8 cellular contexts compared by ENCODE assay signal in the genomic region with DNA sequence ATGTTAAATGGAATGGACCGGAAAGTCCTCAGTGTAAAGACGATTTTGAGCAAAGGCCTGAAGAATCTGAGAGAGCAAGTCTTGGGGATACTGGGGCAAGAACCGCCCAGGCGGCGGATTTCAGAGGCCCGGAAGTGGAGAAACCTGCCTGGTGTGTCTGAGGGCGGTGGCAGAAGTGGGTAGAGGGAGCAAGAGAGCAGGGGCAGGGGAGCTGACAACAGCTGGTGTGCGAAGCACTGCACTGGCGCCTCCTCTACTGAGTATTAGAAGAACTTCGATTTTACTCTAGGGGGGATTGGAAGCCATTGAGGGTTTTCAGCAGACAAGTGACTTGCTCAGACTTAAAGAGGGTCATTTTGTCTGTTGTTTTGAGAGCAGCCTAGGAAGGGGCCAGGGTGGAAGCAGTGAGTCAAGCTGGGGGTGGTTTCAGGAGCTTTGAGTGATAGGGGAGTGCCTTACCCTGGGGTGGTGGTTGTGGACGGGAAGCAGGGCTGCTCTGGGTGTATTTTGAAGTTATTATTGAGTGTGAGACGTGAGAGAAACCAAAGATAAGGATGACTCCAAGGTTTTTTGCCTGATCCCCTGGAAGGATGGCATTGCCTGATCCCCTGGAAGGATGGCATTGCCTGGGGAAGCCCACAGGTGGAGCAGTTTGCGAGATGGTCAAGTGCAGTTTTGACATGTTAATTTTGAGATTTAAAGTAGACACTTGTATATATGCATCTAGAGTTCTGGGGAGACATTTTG. TPM values are rescaled to one million over a fixed set of nuclear protein-coding genes. Genes with fewer than 3 reads are reported as not detected.
A peak's percentile ranks its signal among the peaks of the same experiment; 100 is the strongest.
DNase-seq lines count a peak whose midpoint lies in the region; ATAC-seq and TF ChIP-seq lines count a peak whose summit lies in the region.

No MANE protein-coding gene starts in this region.

- peaks cover 56% of the 10 kb centered on the region for H3K36me3 Mint-ChIP-seq in MCF 10A (ENCODE audit: insufficient read depth, unreplicated experiment)
- peaks cover 25% of the 10 kb centered on the region for H3K36me3 Mint-ChIP-seq in type B pancreatic cell

- H3K9me3 ChIP-seq in breast epithelium (no peaks in the 10 kb centered on the region), tibial artery (no peaks in the 10 kb centered on the region)

- H3K4me1 ChIP-seq in breast epithelium (no peaks in the 10 kb centered on the region), tibial artery (no peaks in the 10 kb centered on the region)

- no peaks in the 10 kb centered on the region for H3K4me1 Mint-ChIP-seq in MCF 10A (ENCODE audit: insufficient read depth, unreplicated experiment)
- H3K4me1 Mint-ChIP-seq in type B pancreatic cell (ENCODE audit: unreplicated experiment) = peaks cover 14% of the 10 kb centered on the region

- DNase-seq in MCF 10A (ENCODE audit: unreplicated experiment) (no peak), breast epithelium (ENCODE audit: low spot score in 2 of 2) (no peak), type B pancreatic cell (ENCODE audit: extremely low spot score, unreplicated experiment) (no peak), tibial artery (no peak), posterior vena cava (ENCODE audit: low spot score) (no peak), cortex of kidney (lab: John Stamatoyannopoulos, UW) (no peak)
- peak; percentile 39 for DNase-seq in central memory CD4-positive, alpha-beta T cell

- intact Hi-C loops in MCF 10A (cut with micrococcal nuclease) = loop anchor here (1.0 to 2.0 kb wide), 3 partner anchors 72 to 828 kb away; no protein-coding TSS in a partner anchor
- intact Hi-C loops in breast epithelium (cut with DNase I; ENCODE audit: low total_unique reads) = no loop called here
- intact Hi-C loops in tibial artery (cut with DNase I; ENCODE audit: low total_unique reads) = loop anchor here (5.0 kb wide), 1 partner anchor 73 kb away; no protein-coding TSS in a partner anchor
- intact Hi-C loops in posterior vena cava (cut with DNase I) = loop anchor here in 1 of 2 donors (10.0 kb wide), 1 partner anchor 70 kb away; no protein-coding TSS in a partner anchor

- H3K27ac ChIP-seq in breast epithelium (no peak overlapping the region), tibial artery (no peak overlapping the region)

- no peaks in the 10 kb centered on the region for H3K27me3 ChIP-seq in breast epithelium
- H3K27me3 ChIP-seq in tibial artery = no peaks in the 10 kb centered on the region

- H3K9me3 Mint-ChIP-seq in MCF 10A (ENCODE audit: unreplicated experiment) (no peaks in the 10 kb centered on the region), type B pancreatic cell (no peaks in the 10 kb centered on the region)

- peak overlapping the region; percentile 60 for H3K27ac Mint-ChIP-seq in MCF 10A (ENCODE audit: low read depth, unreplicated experiment)
- peak overlapping the region; percentile 58 for H3K27ac Mint-ChIP-seq in type B pancreatic cell

- H3K36me3 ChIP-seq in breast epithelium = no peaks in the 10 kb centered on the region
- peaks cover 13 to 54% (median 21%) of the 10 kb centered on the region in 3 donors for H3K36me3 ChIP-seq in tibial artery

- CTCF ChIA-PET in MCF 10A (lab: Yijun Ruan, JAX) = interaction anchor here (0.6 to 1.3 kb wide), 7 partner anchors 9 to 108 kb away, joined by 3 to 11 read pairs (median 3); no protein-coding TSS in a partner anchor

- H3K4me3 Mint-ChIP-seq in MCF 10A (ENCODE audit: unreplicated experiment) (no peak overlapping the region), type B pancreatic cell (no peak overlapping the region)

- H3K4me3 ChIP-seq in breast epithelium (no peak overlapping the region), tibial artery (no peak overlapping the region)

- H3K27me3 Mint-ChIP-seq in MCF 10A (ENCODE audit: insufficient read depth, unreplicated experiment) = no peaks in the 10 kb centered on the region
- no peaks in the 10 kb centered on the region for H3K27me3 Mint-ChIP-seq in type B pancreatic cell

- ATAC-seq in SK-N-SH treated with all-trans-retinoic acid at 6 μM for 48 hours = peak; percentile 63

- TF ChIP-seq CTCF in MCF 10A (IDR thresholded peaks at IDR 0.05; ENCODE audit: unreplicated experiment) (no peak), breast epithelium (IDR thresholded peaks at IDR 0.05) (no peak), type B pancreatic cell (conservative IDR thresholded peaks at IDR 0.05) (no peak), tibial artery (IDR thresholded peaks at IDR 0.05) (no peak)

- POLR2A ChIA-PET in MCF 10A (lab: Yijun Ruan, JAX) = interaction anchor here (0.6 kb wide), 1 partner anchor 1249 kb away, joined by 3 read pairs; no protein-coding TSS in a partner anchor

- BruUV-seq in MCF 10A (replicated peaks; lab: Mats Ljungman, UMichigan) = no TSS peak

- TF ChIP-seq POLR2A in breast epithelium (IDR thresholded peaks at IDR 0.05) = no peak

TF ChIP-seq in SK-N-SH treated with all-trans-retinoic acid at 6 μM for 48 hours, 23 proteins besides CTCF, POLR2A, EP300 and RAD21:
- TF ChIP-seq ZC3H10 (CRISPR knock-in tag; IDR thresholded peaks at IDR 0.05) (no peak), ZNF565 (CRISPR knock-in tag; conservative IDR thresholded peaks at IDR 0.05; ENCODE audit: low read depth) (no peak), ZNF70 (CRISPR knock-in tag; IDR thresholded peaks at IDR 0.05) (no peak), CREB5 (CRISPR knock-in tag; IDR thresholded peaks at IDR 0.05; ENCODE audit: low read depth) (no peak), CSDC2 (CRISPR knock-in tag; IDR thresholded peaks at IDR 0.05) (no peak), PPARA (CRISPR knock-in tag; IDR thresholded peaks at IDR 0.05; ENCODE audit: borderline replicate concordance) (no peak), BACH2 (CRISPR knock-in tag; IDR thresholded peaks at IDR 0.05; ENCODE audit: borderline replicate concordance) (no peak), POU6F1 (CRISPR knock-in tag; IDR thresholded peaks at IDR 0.05; ENCODE audit: borderline replicate concordance, low read depth) (no peak), PATZ1 (CRISPR knock-in tag; IDR thresholded peaks at IDR 0.05; ENCODE audit: borderline replicate concordance) (no peak)
TF ChIP-seq in SK-N-SH treated with all-trans-retinoic acid at 6 μM for 48 hours: peak in this region for 0.

RNA-seq across cellular contexts. Expression of gene ZNF236, which starts 52.5 kb away (rescaled TPM):
- total RNA-seq in MCF 10A (2022) (15.3 and 16.1 TPM in 2 replicates), breast epithelium (10 to 100 TPM; 12.3 to 28.2 (median 27.1) TPM), type B pancreatic cell (ENCODE audit: low replicate concordance) (14.3 and 20.2 TPM in 2 replicates), posterior vena cava (10 to 100 TPM; 14.1 to 14.2 TPM)
